In genomic region chr7:95788288-95788687, GRCh38 we compare ENCODE assay signal across 39 cellular contexts. TPM values are rescaled to one million over a fixed set of nuclear protein-coding genes. Genes with fewer than 3 reads are reported as not detected.
"Had no signal": no experiment of that assay in that cellular context is flagged by ENCODE, and none has a peak within 500 bp of the region (broad histone marks: within the 10 kb centered on the region; RNA-seq: fewer than 3 reads in every experiment).

No MANE protein-coding gene starts in this region.

- H3K27ac ChIP-seq: adrenal gland, ascending aorta, body of pancreas, brain microvascular endothelial cell, breast epithelium, cardiac muscle cell had no signal

- DNase-seq: activated effector memory CD4-positive, alpha-beta T cell treated with anti-CD3 and anti-CD28 coated beads, Interleukin-2, amount 50 U/mL, for 16 hours; activated effector memory CD4-positive, alpha-beta T cell treated with Interleukin-2 at 50 U/mL for 16 hours; activated gamma-delta T cell; activated gamma-delta T cell treated with Interleukin-2 at 50 U/mL for 16 hours; activated naive CD4-positive, alpha-beta T cell; activated naive CD4-positive, alpha-beta T cell treated with anti-CD3 and anti-CD28 coated beads for 36 hours; activated naive CD4-positive, alpha-beta T cell treated with anti-CD3 and anti-CD28 coated beads, Interleukin-2, amount 10 ng/mL, durations not matched to agents 7 days and 5 days; activated naive CD4-positive, alpha-beta T cell treated with anti-CD3 and anti-CD28 coated beads, Interleukin-2, amount 50 U/mL, for 16 hours; activated naive CD4-positive, alpha-beta T cell treated with Interleukin-2 at 50 U/mL for 16 hours; activated naive CD8-positive, alpha-beta T cell treated with anti-CD3 and anti-CD28 coated beads for 36 hours; activated naive CD8-positive, alpha-beta T cell treated with anti-CD3 and anti-CD28 coated beads, Interleukin-2, amount 10 ng/mL, durations not matched to agents 7 days and 5 days; activated naive CD8-positive, alpha-beta T cell treated with anti-CD3 and anti-CD28 coated beads, Interleukin-2, amount 50 U/mL, for 24 hours; activated T-cell treated with anti-CD3 and anti-CD28 coated beads, Interleukin-2, amount 50 U/mL, for 1 hour; activated T-cell treated with anti-CD3 and anti-CD28 coated beads, Interleukin-2, amount 50 U/mL, for 24 hours; activated T-cell treated with anti-CD3 and anti-CD28 coated beads, Interleukin-2, amount 50 U/mL, for 4 hours; activated T-cell treated with anti-CD3 and anti-CD28 coated beads, Interleukin-2, amount 50 U/mL, for 48 hours; activated T-cell treated with anti-CD3 and anti-CD28 coated beads, Interleukin-2, amount 50 U/mL, for 72 hours; adrenal gland; amniotic stem cell; amygdala; anterior cingulate cortex; aorta; body of pancreas; brain microvascular endothelial cell; caudate nucleus; central memory CD4-positive, alpha-beta T cell; cerebellar nuclear complex had no signal

- H3K4me3 Mint-ChIP-seq: activated naive CD4-positive, alpha-beta T cell treated with anti-CD3 and anti-CD28 coated beads for 36 hours; activated naive CD4-positive, alpha-beta T cell treated with anti-CD3 and anti-CD28 coated beads, Interleukin-2, amount 10 ng/mL, durations not matched to agents 7 days and 5 days; activated naive CD4-positive, alpha-beta T cell treated with anti-CD3 and anti-CD28 coated beads, Interleukin-2, amount 50 U/mL, for 24 hours; activated naive CD8-positive, alpha-beta T cell; activated naive CD8-positive, alpha-beta T cell treated with anti-CD3 and anti-CD28 coated beads for 36 hours; activated naive CD8-positive, alpha-beta T cell treated with anti-CD3 and anti-CD28 coated beads, Interleukin-2, amount 10 ng/mL, durations not matched to agents 7 days and 5 days; activated naive CD8-positive, alpha-beta T cell treated with anti-CD3 and anti-CD28 coated beads, Interleukin-2, amount 50 U/mL, for 24 hours; activated T-cell treated with anti-CD3 and anti-CD28 coated beads, Interleukin-2, amount 50 U/mL, for 24 hours; activated T-cell treated with anti-CD3 and anti-CD28 coated beads, Interleukin-2, amount 50 U/mL, for 4 hours; activated T-cell treated with anti-CD3 and anti-CD28 coated beads, Interleukin-2, amount 50 U/mL, for 72 hours; activated T-helper 1 cell treated with anti-CD3 and anti-CD28 coated beads, Interleukin-12 subunit alpha, Interleukin-12 subunit beta, Interleukin-2, Interleukin-4 antibody, amounts not matched to agents 30 ng/mL and 10 ng/mL and 1 ng/mL, durations not matched to agents 14 hours and 24 hours and 36 hours; activated T-helper 17 cell treated with anti-CD3 and anti-CD28 coated beads, Interleukin-2, amount 50 U/mL, for 72 hours; central memory CD8-positive, alpha-beta T cell had no signal

- H3K36me3 Mint-ChIP-seq: activated naive CD4-positive, alpha-beta T cell treated with anti-CD3 and anti-CD28 coated beads, Interleukin-2, amount 10 ng/mL, durations not matched to agents 7 days and 5 days; activated naive CD4-positive, alpha-beta T cell treated with anti-CD3 and anti-CD28 coated beads, Interleukin-2, amount 50 U/mL, for 24 hours; activated naive CD4-positive, alpha-beta T cell treated with anti-CD3 and anti-CD28 coated beads, Interleukin-2, amount 50 U/mL, for 72 hours; activated naive CD8-positive, alpha-beta T cell; activated naive CD8-positive, alpha-beta T cell treated with anti-CD3 and anti-CD28 coated beads for 36 hours; activated naive CD8-positive, alpha-beta T cell treated with anti-CD3 and anti-CD28 coated beads, Interleukin-2, amount 10 ng/mL, durations not matched to agents 7 days and 5 days; brain had no signal

- H3K27ac Mint-ChIP-seq: activated naive CD4-positive, alpha-beta T cell treated with anti-CD3 and anti-CD28 coated beads for 36 hours; activated naive CD4-positive, alpha-beta T cell treated with anti-CD3 and anti-CD28 coated beads, Interleukin-2, amount 10 ng/mL, durations not matched to agents 7 days and 5 days; activated naive CD4-positive, alpha-beta T cell treated with anti-CD3 and anti-CD28 coated beads, Interleukin-2, amount 50 U/mL, for 24 hours; activated naive CD4-positive, alpha-beta T cell treated with anti-CD3 and anti-CD28 coated beads, Interleukin-2, amount 50 U/mL, for 72 hours; activated naive CD8-positive, alpha-beta T cell; activated naive CD8-positive, alpha-beta T cell treated with anti-CD3 and anti-CD28 coated beads for 36 hours; activated naive CD8-positive, alpha-beta T cell treated with anti-CD3 and anti-CD28 coated beads, Interleukin-2, amount 10 ng/mL, durations not matched to agents 7 days and 5 days; activated naive CD8-positive, alpha-beta T cell treated with anti-CD3 and anti-CD28 coated beads, Interleukin-2, amount 50 U/mL, for 24 hours; activated T-cell treated with anti-CD3 and anti-CD28 coated beads, Interleukin-2, amount 50 U/mL, for 24 hours; activated T-cell treated with anti-CD3 and anti-CD28 coated beads, Interleukin-2, amount 50 U/mL, for 72 hours; activated T-helper 1 cell treated with anti-CD3 and anti-CD28 coated beads, Interleukin-12 subunit alpha, Interleukin-12 subunit beta, Interleukin-2, Interleukin-4 antibody, amounts not matched to agents 30 ng/mL and 10 ng/mL and 1 ng/mL, durations not matched to agents 14 hours and 24 hours and 36 hours; activated T-helper 17 cell treated with anti-CD3 and anti-CD28 coated beads, Interleukin-2, amount 50 U/mL, for 72 hours; activated T-helper 2 cell treated with anti-CD3 and anti-CD28 coated beads, Interferon-gamma antibody, Interleukin-2, Interleukin-4, amounts not matched to agents 10 μg/mL and 5 μg/mL and 100 μg/mL, durations not matched to agents 14 hours and 24 hours and 36 hours had no signal

- H3K27me3 ChIP-seq: adrenal gland, ascending aorta, body of pancreas, brain microvascular endothelial cell, breast epithelium, cardiac muscle cell had no signal

- H3K4me1 Mint-ChIP-seq: activated naive CD4-positive, alpha-beta T cell treated with anti-CD3 and anti-CD28 coated beads, Interleukin-2, amount 10 ng/mL, durations not matched to agents 7 days and 5 days; activated naive CD4-positive, alpha-beta T cell treated with anti-CD3 and anti-CD28 coated beads, Interleukin-2, amount 50 U/mL, for 24 hours; activated naive CD8-positive, alpha-beta T cell treated with anti-CD3 and anti-CD28 coated beads for 36 hours; activated naive CD8-positive, alpha-beta T cell treated with anti-CD3 and anti-CD28 coated beads, Interleukin-2, amount 10 ng/mL, durations not matched to agents 7 days and 5 days; activated naive CD8-positive, alpha-beta T cell treated with anti-CD3 and anti-CD28 coated beads, Interleukin-2, amount 50 U/mL, for 24 hours; activated T-helper 17 cell treated with anti-CD3 and anti-CD28 coated beads, Interleukin-2, amount 50 U/mL, for 72 hours; brain; central memory CD8-positive, alpha-beta T cell had no signal

- H3K9me3 Mint-ChIP-seq: activated naive CD4-positive, alpha-beta T cell treated with anti-CD3 and anti-CD28 coated beads for 36 hours; activated naive CD4-positive, alpha-beta T cell treated with anti-CD3 and anti-CD28 coated beads, Interleukin-2, amount 10 ng/mL, durations not matched to agents 7 days and 5 days; activated naive CD4-positive, alpha-beta T cell treated with anti-CD3 and anti-CD28 coated beads, Interleukin-2, amount 50 U/mL, for 24 hours; activated naive CD8-positive, alpha-beta T cell treated with anti-CD3 and anti-CD28 coated beads for 36 hours; activated naive CD8-positive, alpha-beta T cell treated with anti-CD3 and anti-CD28 coated beads, Interleukin-2, amount 10 ng/mL, durations not matched to agents 7 days and 5 days; activated T-cell treated with anti-CD3 and anti-CD28 coated beads, Interleukin-2, amount 50 U/mL, for 4 hours; activated T-helper 1 cell treated with anti-CD3 and anti-CD28 coated beads, Interleukin-12 subunit alpha, Interleukin-12 subunit beta, Interleukin-2, Interleukin-4 antibody, amounts not matched to agents 30 ng/mL and 10 ng/mL and 1 ng/mL, durations not matched to agents 14 hours and 24 hours and 36 hours; activated T-helper 2 cell treated with anti-CD3 and anti-CD28 coated beads, Interferon-gamma antibody, Interleukin-2, Interleukin-4, amounts not matched to agents 10 μg/mL and 5 μg/mL and 100 μg/mL, durations not matched to agents 14 hours and 24 hours and 36 hours had no signal

- H3K4me3 ChIP-seq: adrenal gland, ascending aorta, body of pancreas, breast epithelium, cardiac muscle cell had no signal

- H3K4me1 ChIP-seq: adrenal gland, body of pancreas, breast epithelium had no signal

- H3K9me3 ChIP-seq: adrenal gland, ascending aorta, body of pancreas, breast epithelium had no signal

- H3K36me3 ChIP-seq: adrenal gland, ascending aorta, brain microvascular endothelial cell, breast epithelium, cardiac muscle cell had no signal

- ATAC-seq: activated naive CD4-positive, alpha-beta T cell treated with anti-CD3 and anti-CD28 coated beads, Interleukin-2, amount 50 U/mL, for 72 hours; activated naive CD8-positive, alpha-beta T cell treated with anti-CD3 and anti-CD28 coated beads, Interleukin-2, amount 50 U/mL, for 24 hours; activated T-cell treated with anti-CD3 and anti-CD28 coated beads, Interleukin-2, amount 50 U/mL, for 4 hours; activated T-cell treated with anti-CD3 and anti-CD28 coated beads, Interleukin-2, amount 50 U/mL, for 72 hours; activated T-helper 17 cell treated with anti-CD3 and anti-CD28 coated beads, Interleukin-2, amount 50 U/mL, for 72 hours; body of pancreas had no signal

- H3K27me3 Mint-ChIP-seq: activated naive CD4-positive, alpha-beta T cell treated with anti-CD3 and anti-CD28 coated beads, Interleukin-2, amount 10 ng/mL, durations not matched to agents 7 days and 5 days; activated naive CD8-positive, alpha-beta T cell treated with anti-CD3 and anti-CD28 coated beads for 36 hours; activated naive CD8-positive, alpha-beta T cell treated with anti-CD3 and anti-CD28 coated beads, Interleukin-2, amount 10 ng/mL, durations not matched to agents 7 days and 5 days had no signal

RNA-seq across cellular contexts. Expression of gene DYNC1I1, which starts 15.9 kb away (rescaled TPM):
- total RNA-seq: activated naive CD4-positive, alpha-beta T cell treated with anti-CD3 and anti-CD28 coated beads for 36 hours; activated naive CD4-positive, alpha-beta T cell treated with anti-CD3 and anti-CD28 coated beads, Interleukin-2, amount 50 U/mL, for 72 hours; activated naive CD8-positive, alpha-beta T cell treated with anti-CD3 and anti-CD28 coated beads, Interleukin-2, amount 10 ng/mL, durations not matched to agents 7 days and 5 days; activated T-cell treated with anti-CD3 and anti-CD28 coated beads, Interleukin-2, amount 50 U/mL, for 4 hours; activated T-cell treated with anti-CD3 and anti-CD28 coated beads, Interleukin-2, amount 50 U/mL, for 72 hours; activated T-helper 1 cell treated with anti-CD3 and anti-CD28 coated beads, Interleukin-12 subunit alpha, Interleukin-12 subunit beta, Interleukin-2, Interleukin-4 antibody, amounts not matched to agents 30 ng/mL and 10 ng/mL and 1 ng/mL, durations not matched to agents 14 hours and 24 hours and 36 hours; activated T-helper 17 cell treated with anti-CD3 and anti-CD28 coated beads, Interleukin-2, amount 50 U/mL, for 72 hours; activated T-helper 2 cell treated with anti-CD3 and anti-CD28 coated beads, Interferon-gamma antibody, Interleukin-2, Interleukin-4, amounts not matched to agents 10 μg/mL and 5 μg/mL and 100 μg/mL, durations not matched to agents 14 hours and 24 hours and 36 hours; bronchial epithelial cell had no signal
